25 cellular contexts compared by ENCODE assay signal in the genomic region with DNA sequence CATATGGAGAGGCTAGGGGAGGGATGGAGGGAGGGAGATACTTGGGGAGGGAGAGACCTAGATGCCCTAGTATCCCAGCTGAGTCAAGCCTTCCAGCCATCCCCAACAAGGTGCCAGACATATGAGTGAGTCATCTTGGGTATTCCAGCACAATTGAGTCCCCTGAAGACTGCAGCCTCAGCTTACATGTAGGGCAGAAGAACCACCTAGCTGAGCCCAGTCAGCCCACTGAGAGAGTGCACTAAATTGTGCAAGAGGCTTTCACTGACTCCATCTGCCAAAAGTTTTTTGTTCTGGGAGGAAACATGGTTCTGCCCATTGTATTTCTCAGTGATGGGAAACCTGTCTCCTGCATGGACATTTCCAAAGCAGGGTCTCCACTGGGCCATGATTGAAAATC.
"Had no signal": no experiment of that assay in that cellular context is flagged by ENCODE, and none has a peak within 500 bp of the region (broad histone marks: within the 10 kb centered on the region; RNA-seq: fewer than 3 reads in every experiment).

No MANE protein-coding gene starts in this region.

- H3K9me3 Mint-ChIP-seq: natural killer cell treated with Interleukin-12 subunit alpha and Interleukin-12 subunit beta and Interleukin-15 and Interleukin-18, amount 100 ng/mL, for 72 hours; stimulated activated effector memory CD8-positive, alpha-beta T cell treated with anti-CD3 and anti-CD28 coated beads, Interleukin-12 subunit alpha, Interleukin-12 subunit beta, amount 100 ng/mL, for 72 hours had no signal

- H3K4me1 ChIP-seq: left lung, pancreas, prostate gland, sigmoid colon, upper lobe of right lung had no signal

- H3K36me3 Mint-ChIP-seq: natural killer cell treated with Interleukin-12 subunit alpha and Interleukin-12 subunit beta and Interleukin-15 and Interleukin-18, amount 100 ng/mL, for 72 hours; stimulated activated effector memory CD8-positive, alpha-beta T cell treated with anti-CD3 and anti-CD28 coated beads, Interleukin-12 subunit alpha, Interleukin-12 subunit beta, amount 100 ng/mL, for 72 hours had no signal

- H3K9me3 ChIP-seq: lower lobe of right lung, mucosa of descending colon, pancreas, prostate gland, suprapubic skin, thoracic aorta, upper lobe of right lung had no signal

- H3K36me3 ChIP-seq: left lung, lower lobe of right lung, pancreas, prostate gland, sigmoid colon, spleen, suprapubic skin, thoracic aorta, tibial artery, upper lobe of right lung had no signal

- DNase-seq: hippocampal formation; kidney glomerular epithelial cell; left cardiac atrium; left lung; lower lobe of right lung; midbrain; mucosa of descending colon; naive thymus-derived CD4-positive, alpha-beta T cell; pancreas; retina; right cardiac atrium; sigmoid colon; small intestine; stimulated activated CD4-positive, alpha-beta T cell treated with anti-CD3 and anti-CD28 coated beads, Interleukin-4, amount 100 ng/mL, for 24 hours; stimulated activated naive CD4-positive, alpha-beta T cell; tibial artery; trophoblast cell; upper lobe of right lung had no signal

- ATAC-seq: left cardiac atrium; left lung; lower lobe of right lung; mucosa of descending colon; naive thymus-derived CD4-positive, alpha-beta T cell; natural killer cell treated with Interleukin-12 subunit alpha and Interleukin-12 subunit beta and Interleukin-15 and Interleukin-18, amount 100 ng/mL, for 72 hours; pancreas; right cardiac atrium; stimulated activated effector memory CD8-positive, alpha-beta T cell treated with anti-CD3 and anti-CD28 coated beads, Interleukin-12 subunit alpha, Interleukin-12 subunit beta, amount 100 ng/mL, for 72 hours; upper lobe of right lung had no signal

- H3K27ac Mint-ChIP-seq: naive thymus-derived CD4-positive, alpha-beta T cell; natural killer cell treated with Interleukin-12 subunit alpha and Interleukin-12 subunit beta and Interleukin-15 and Interleukin-18, amount 100 ng/mL, for 72 hours; stimulated activated effector memory CD8-positive, alpha-beta T cell treated with anti-CD3 and anti-CD28 coated beads, Interleukin-12 subunit alpha, Interleukin-12 subunit beta, amount 100 ng/mL, for 72 hours; stimulated activated naive CD8-positive, alpha-beta T cell treated with anti-CD3 and anti-CD28 coated beads, Interleukin-15, Interleukin-2, amounts not matched to agents 100 ng/mL and 50 ng/mL, for 24 hours had no signal

- H3K4me3 Mint-ChIP-seq: naive thymus-derived CD4-positive, alpha-beta T cell; natural killer cell treated with Interleukin-12 subunit alpha and Interleukin-12 subunit beta and Interleukin-15 and Interleukin-18, amount 100 ng/mL, for 72 hours; stimulated activated effector memory CD8-positive, alpha-beta T cell treated with anti-CD3 and anti-CD28 coated beads, Interleukin-12 subunit alpha, Interleukin-12 subunit beta, amount 100 ng/mL, for 72 hours; stimulated activated naive CD8-positive, alpha-beta T cell treated with anti-CD3 and anti-CD28 coated beads, Interleukin-15, Interleukin-2, amounts not matched to agents 100 ng/mL and 50 ng/mL, for 24 hours had no signal

- H3K27me3 ChIP-seq: pancreas, tibial artery had no signal

- H3K27ac ChIP-seq: left lung, lower lobe of right lung, pancreas, prostate gland, sigmoid colon, spleen, suprapubic skin, tibial artery, upper lobe of right lung had no signal

- H3K4me1 Mint-ChIP-seq: stimulated activated effector memory CD8-positive, alpha-beta T cell treated with anti-CD3 and anti-CD28 coated beads, Interleukin-12 subunit alpha, Interleukin-12 subunit beta, amount 100 ng/mL, for 72 hours had no signal

- H3K4me3 ChIP-seq: left lung, lower lobe of right lung, mucosa of descending colon, pancreas, prostate gland, sigmoid colon, spleen, suprapubic skin, thoracic aorta, tibial artery, upper lobe of right lung had no signal
